In the genomic region with DNA sequence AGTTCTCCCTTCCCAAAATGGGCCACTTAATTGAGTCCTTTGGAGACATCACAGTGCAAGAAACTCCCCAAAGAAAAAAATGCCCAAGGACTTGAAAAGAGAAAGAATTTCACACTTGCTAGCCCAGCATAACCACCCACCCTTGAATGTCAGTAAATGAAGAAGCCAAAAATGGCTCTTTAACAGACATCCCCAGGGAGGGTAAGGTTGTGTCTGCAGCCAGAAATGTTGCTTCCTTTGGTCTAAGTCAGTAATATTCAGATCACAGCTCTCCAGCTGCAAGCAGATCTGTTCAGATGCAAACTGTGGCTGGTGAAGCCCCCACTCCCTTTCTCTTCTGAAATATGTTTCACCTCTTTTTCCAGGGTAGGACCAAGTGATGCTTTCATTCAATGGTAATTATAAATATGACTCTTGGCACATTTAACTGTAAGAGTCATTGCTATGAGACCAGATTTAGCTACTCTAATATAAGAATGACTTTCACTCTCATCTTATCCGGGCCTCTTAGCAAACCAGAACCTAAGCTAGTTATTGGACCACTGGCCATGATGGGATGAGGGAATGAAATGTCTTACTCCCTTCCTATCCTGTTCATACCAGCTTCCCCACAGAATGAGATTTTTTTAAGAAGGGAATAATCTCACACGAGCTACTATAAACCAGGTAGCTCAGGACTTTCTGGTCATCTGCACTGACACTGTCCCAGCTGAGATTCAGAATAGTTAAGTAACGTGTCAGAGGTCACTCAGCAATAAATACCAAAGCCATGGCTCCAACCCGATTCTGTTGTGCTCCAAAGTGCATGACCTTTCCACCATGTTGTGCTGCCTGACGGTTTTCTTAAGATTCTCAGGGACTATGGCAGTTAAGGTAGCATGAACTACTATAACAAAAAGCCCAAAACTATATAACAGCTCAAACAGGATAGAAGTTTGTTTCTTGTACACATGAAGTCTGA, we compare ENCODE assay signal across 1 cellular context.
TF ChIP-seq lines count a peak whose summit lies in the region.

No MANE protein-coding gene starts in this region.

TF ChIP-seq in WTC11, 78 proteins besides CTCF, POLR2A, EP300 and RAD21 (continued from another document):
- no peak for TF ChIP-seq FOXP4 (CRISPR knock-in tag; IDR thresholded peaks at IDR 0.05)
